2 cellular contexts compared by ENCODE assay signal in genomic region chr1:94646151-94646643, GRCh38.
A peak's percentile ranks its signal among the peaks of the same experiment; 100 is the strongest.
TF ChIP-seq lines count a peak whose summit lies in the region.

No MANE protein-coding gene starts in this region.

TF ChIP-seq in IMR-90, 13 proteins besides CTCF, POLR2A, EP300 and RAD21 (continued from another document):
- TF ChIP-seq USF2 (IDR thresholded peaks at IDR 0.05; ENCODE audit: low read depth, low read length), result peak; percentile 26; the same call in 1 of the 2 replicates
- peak; percentile 89 for TF ChIP-seq BHLHE40 (IDR thresholded peaks at IDR 0.05; ENCODE audit: low read depth, low read length)
- TF ChIP-seq MAFK (IDR thresholded peaks at IDR 0.05; ENCODE audit: low read depth, low read length), result peak; percentile 13; the same call in 1 of the 2 replicates
- TF ChIP-seq FOS (IDR thresholded peaks at IDR 0.05; ENCODE audit: low read depth, low read length), result no peak
- no peak for TF ChIP-seq MXI1 (IDR thresholded peaks at IDR 0.05; ENCODE audit: borderline replicate concordance, low read depth, low read length)
- TF ChIP-seq MAZ (IDR thresholded peaks at IDR 0.05; ENCODE audit: borderline replicate concordance, low read depth, low read length), result no peak
- no peak for TF ChIP-seq SMC3 (IDR thresholded peaks at IDR 0.05; ENCODE audit: low read depth, low read length)
- no peak for TF ChIP-seq ELK1 (IDR thresholded peaks at IDR 0.05; ENCODE audit: borderline replicate concordance, low read depth, low read length)
- TF ChIP-seq NFE2L2 (IDR thresholded peaks at IDR 0.05; ENCODE audit: low read depth, low read length), result peak; percentile 89
- no peak for TF ChIP-seq RFX5 (IDR thresholded peaks at IDR 0.05; ENCODE audit: low read depth, low read length)
- no peak for TF ChIP-seq RCOR1 (IDR thresholded peaks at IDR 0.05; ENCODE audit: insufficient replicate concordance, low read length)
- no peak for TF ChIP-seq CEBPB (IDR thresholded peaks at IDR 0.05; ENCODE audit: low read depth, low read length)

TF ChIP-seq in SK-N-SH, 30 proteins besides CTCF, POLR2A, EP300 and RAD21 (continued from another document):
- TF ChIP-seq USF1 (IDR thresholded peaks at IDR 0.05; ENCODE audit: borderline replicate concordance, low read depth), result no peak
